Comparison of ENCODE assay signal across 8 cellular contexts in genomic region chr7:79400-80055, GRCh38.
DNase-seq lines count a peak whose midpoint lies in the region; ATAC-seq, FAIRE-seq and TF ChIP-seq lines count a peak whose summit lies in the region.
"Not testable (repeated sequence)": the region's sequence is repeated elsewhere in the genome, so short reads cannot be mapped to it uniquely, and the experiment has no call there.

No MANE protein-coding gene starts in this region.

- not testable (repeated sequence) for FAIRE-seq in K562 (lab: Jason Lieb, UNC)

- not testable (repeated sequence) for H3K27ac Mint-ChIP-seq in endodermal cell

- H4K91ac ChIP-seq in neuronal stem cell (ENCODE audit: low read depth, low read length, poor library complexity): not testable (repeated sequence)

- H3K9me3 ChIP-seq in BLaER1; Peyer's patch; K562 (replicated peaks; ENCODE audit: control insufficient read depth, insufficient read depth, low read depth, low read length); endodermal cell (ENCODE audit: control insufficient read depth, low read length); right cardiac atrium (ENCODE audit: control insufficient read depth, low read length); right lobe of liver; neuronal stem cell (replicated peaks in 1 of 2; ENCODE audit: control insufficient read depth in 2 of 2, insufficient read depth in 1 of 2, low read depth in 1 of 2, low read length in 2 of 2); sigmoid colon: not testable (repeated sequence)

- H3K23ac ChIP-seq in neuronal stem cell (ENCODE audit: low read depth, low read length, poor library complexity): not testable (repeated sequence)

- H4K8ac ChIP-seq in neuronal stem cell (ENCODE audit: low read depth, low read length): not testable (repeated sequence)

- not testable (repeated sequence) for H3K9me1 ChIP-seq in K562 (ENCODE audit: control insufficient read depth, insufficient read depth, low read length)

- peak overlapping the region; percentile 90 for H3K27ac ChIP-seq in BLaER1
- not testable (repeated sequence) for H3K27ac ChIP-seq in Peyer's patch; K562 (ENCODE audit: extremely low read depth, low read depth, low read length); endodermal cell (ENCODE audit: low read depth, low read length); right cardiac atrium (ENCODE audit: low read length); right lobe of liver; neuronal stem cell (replicated peaks; ENCODE audit: low read length); sigmoid colon

- not testable (repeated sequence) for TF ChIP-seq RAD21 in K562 (CRISPR knock-in tag; conservative IDR thresholded peaks at IDR 0.05 in 1 of 2, IDR thresholded peaks at IDR 0.05 in 1 of 2)

- in situ Hi-C loops in K562 (cut with MboI): not testable (repeated sequence)

- not testable (repeated sequence) for H3K27me3 Mint-ChIP-seq in endodermal cell (ENCODE audit: insufficient read depth)

- not testable (repeated sequence) for H3K18ac ChIP-seq in neuronal stem cell (ENCODE audit: low read length)

- H3K9ac ChIP-seq in BLaER1; K562 (ENCODE audit: insufficient read depth in 1 of 2, low read depth in 2 of 2, low read length in 2 of 2); endodermal cell (ENCODE audit: extremely low read depth, low read length, poor library complexity, severe bottlenecking); neuronal stem cell (ENCODE audit: low read depth, low read length, poor library complexity): not testable (repeated sequence)

- peaks cover 11% of the 10 kb centered on the region for H3K4me1 Mint-ChIP-seq in endodermal cell

- H2AK5ac ChIP-seq in neuronal stem cell (ENCODE audit: low read depth, low read length): not testable (repeated sequence)

- not testable (repeated sequence) for H3K79me2 ChIP-seq in K562 (ENCODE audit: control insufficient read depth, insufficient read depth, low read length)

- H3K4me3 ChIP-seq in BLaER1; Peyer's patch; K562; endodermal cell (ENCODE audit: low read length); right cardiac atrium (ENCODE audit: low read length); right lobe of liver; neuronal stem cell (ENCODE audit: low read length in 2 of 2); sigmoid colon: not testable (repeated sequence)

- H3K4ac ChIP-seq in neuronal stem cell (ENCODE audit: low read length): not testable (repeated sequence)

- not testable (repeated sequence) for H3K36me3 Mint-ChIP-seq in endodermal cell (ENCODE audit: low read depth)

- not testable (repeated sequence) for H2AFZ ChIP-seq in K562 (ENCODE audit: low read depth, low read length); neuronal stem cell (ENCODE audit: low read length)

- H4K20me1 ChIP-seq in BLaER1; K562 (replicated peaks; ENCODE audit: control insufficient read depth, insufficient read depth, low read length): not testable (repeated sequence)

- CTCF ChIA-PET in K562 (lab: Yijun Ruan, JAX; ENCODE audit: low intra/inter-chr PET ratio): not testable (repeated sequence)

- not testable (repeated sequence) for ATAC-seq in K562, right cardiac atrium
- ATAC-seq in right lobe of liver: peak in 3 of 4 donors; percentile 42 to 59 (median 48)

- BruUV-seq in K562 (replicated peaks; lab: Mats Ljungman, UMichigan): not testable (repeated sequence)

- H2BK5ac ChIP-seq in neuronal stem cell (ENCODE audit: low read length): not testable (repeated sequence)

- not testable (repeated sequence) for H3K36me3 ChIP-seq in BLaER1; Peyer's patch; K562 (ENCODE audit: control insufficient read depth, insufficient read depth, low read length); endodermal cell (ENCODE audit: control insufficient read depth, insufficient read depth, low read length); right lobe of liver; neuronal stem cell (replicated peaks in 1 of 2; ENCODE audit: control insufficient read depth in 2 of 2, insufficient read depth in 2 of 2, low read length in 2 of 2); sigmoid colon

- TF ChIP-seq POLR2A in Peyer's patch (IDR thresholded peaks at IDR 0.05); K562 (conservative IDR thresholded peaks at IDR 0.05); right lobe of liver (IDR thresholded peaks at IDR 0.05); sigmoid colon (IDR thresholded peaks at IDR 0.05): not testable (repeated sequence)

- not testable (repeated sequence) for H3K4me3 Mint-ChIP-seq in endodermal cell

- not testable (repeated sequence) for H2BK120ac ChIP-seq in neuronal stem cell (ENCODE audit: low read depth, low read length)

- H3K9me3 Mint-ChIP-seq in endodermal cell: not testable (repeated sequence)

- not testable (repeated sequence) for H3K14ac ChIP-seq in neuronal stem cell (ENCODE audit: low read length)

- intact Hi-C loops in K562 (cut with micrococcal nuclease); right cardiac atrium (cut with DNase I); right lobe of liver (cut with DNase I); sigmoid colon (cut with DNase I): not testable (repeated sequence)

- not testable (repeated sequence) for TF ChIP-seq EP300 in K562 (IDR thresholded peaks at IDR 0.05; ENCODE audit: low read length); sigmoid colon (IDR thresholded peaks at IDR 0.05)

- peak overlapping the region; percentile 96 for H3K4me2 ChIP-seq in BLaER1
- H3K4me2 ChIP-seq in K562 (ENCODE audit: insufficient read depth, low read length); neuronal stem cell (ENCODE audit: insufficient read depth, low read length, poor library complexity, severe bottlenecking): not testable (repeated sequence)

- not testable (repeated sequence) for H3K79me1 ChIP-seq in neuronal stem cell (ENCODE audit: low read depth, low read length)

- peak overlapping the region; percentile 41 for H2BK12ac ChIP-seq in neuronal stem cell (ENCODE audit: low read length)

- H3K4me1 ChIP-seq in BLaER1 (peaks cover 69% of the 10 kb centered on the region), K562 (replicated peaks in 1 of 2; ENCODE audit: control insufficient read depth in 2 of 2, insufficient read depth in 2 of 2, low read length in 2 of 2) (peaks cover 0 to 23% of the 10 kb centered on the region in 2 experiments; a peak in 2 of 5 replicates)
- H3K4me1 ChIP-seq in Peyer's patch; endodermal cell (ENCODE audit: control insufficient read depth, insufficient read depth, low read length); right cardiac atrium (ENCODE audit: control insufficient read depth, insufficient read depth, low read length); right lobe of liver; neuronal stem cell (ENCODE audit: control insufficient read depth in 2 of 2, insufficient read depth in 1 of 2, low read depth in 1 of 2, low read length in 2 of 2); sigmoid colon: not testable (repeated sequence)

- not testable (repeated sequence) for TF ChIP-seq CTCF in Peyer's patch (IDR thresholded peaks at IDR 0.05); K562 (IDR thresholded peaks at IDR 0.05 in 2 of 3, conservative IDR thresholded peaks at IDR 0.05 in 1 of 3; ENCODE audit: insufficient read depth in 2 of 3, low read depth in 1 of 3, low read length in 3 of 3); endodermal cell (conservative IDR thresholded peaks at IDR 0.05); right lobe of liver (IDR thresholded peaks at IDR 0.05); sigmoid colon (IDR thresholded peaks at IDR 0.05)

- not testable (repeated sequence) for H3K27me3 ChIP-seq in BLaER1; Peyer's patch; endodermal cell (ENCODE audit: control insufficient read depth, insufficient read depth, low read length, poor library complexity, severe bottlenecking); right cardiac atrium (ENCODE audit: control insufficient read depth, insufficient read depth); right lobe of liver; sigmoid colon
- H3K27me3 ChIP-seq in K562 (ENCODE audit: control insufficient read depth in 2 of 2, insufficient read depth in 2 of 2, low read length in 2 of 2): peaks cover 40 to 54% of the 10 kb centered on the region in 2 experiments
- peaks cover 0 to 35% (median 0%) of the 10 kb centered on the region in 3 experiments for H3K27me3 ChIP-seq in neuronal stem cell (ENCODE audit: control insufficient read depth in 3 of 3, insufficient read depth in 3 of 3, low read depth in 1 of 3, low read length in 3 of 3)

- DNase-seq in Peyer's patch: peak in 2 of 3 donors; percentile 10
- not testable (repeated sequence) for DNase-seq in K562 (ENCODE audit: extremely low read depth in 1 of 4, low spot score in 3 of 4); neuronal stem cell (ENCODE audit: low spot score)
- peak; percentile 30 for DNase-seq in endodermal cell
- DNase-seq in right cardiac atrium: peak in 2 of 3 donors; percentile 20 to 43
- DNase-seq in right lobe of liver: peak in 1 of 3 donors; percentile 39
- DNase-seq in sigmoid colon: peak; percentile 57

- WGBS in K562 (ENCODE audit: insufficient coverage, low coverage, missing lambda C conversion rate): 2% methylated on average over 8 of the region's 15 CpGs
- 95% methylated on average over 10 of the region's 15 CpGs; no CpG with 5 or more reads in 1 of the 2 experiments for WGBS in endodermal cell (ENCODE audit: insufficient coverage in 1 of 2, insufficient read length in 1 of 2), 2 experiments
- 87% methylated on average over 12 of the region's 15 CpGs for WGBS in right cardiac atrium
- 73% methylated on average over 8 of the region's 15 CpGs for WGBS in right lobe of liver (ENCODE audit: insufficient coverage, low coverage, low lambda C conversion rate, missing lambda C conversion rate)
- no CpG with 5 or more reads among the region's 15 CpGs for WGBS in neuronal stem cell (ENCODE audit: extremely low coverage in 2 of 2, insufficient read length in 2 of 2, insufficient replicate concordance in 1 of 2), 2 donors
- WGBS in sigmoid colon, 2 donors: 80 to 87% methylated on average over 13 to 14 of the region's 15 CpGs

- POLR2A ChIA-PET in K562 (lab: Yijun Ruan, JAX): interaction anchor here (0.6 kb wide), 2 partner anchors 12 to 193 kb away, joined by 3 read pairs; no protein-coding TSS in a partner anchor

- H2BK15ac ChIP-seq in neuronal stem cell (ENCODE audit: low read length): not testable (repeated sequence)
